In genomic region chr7:20839196-20839735, GRCh38 we compare ENCODE assay signal across 24 cellular contexts. TPM values are rescaled to one million over a fixed set of nuclear protein-coding genes. Genes with fewer than 3 reads are reported as not detected.
A peak's percentile ranks its signal among the peaks of the same experiment; 100 is the strongest.
DNase-seq lines count a peak whose midpoint lies in the region; ATAC-seq and TF ChIP-seq lines count a peak whose summit lies in the region.
"Had no signal": no experiment of that assay in that cellular context is flagged by ENCODE, and none has a peak within 500 bp of the region (broad histone marks: within the 10 kb centered on the region; RNA-seq: fewer than 3 reads in every experiment).

No MANE protein-coding gene starts in this region.

- DNase-seq in A172 (ENCODE audit: low spot score) (peak; percentile 6), Daoy (ENCODE audit: low read depth) (peak; percentile 33), astrocyte of the hippocampus (ENCODE audit: low read depth, low spot score) (peak; percentile 56), epithelial cell of proximal tubule (ENCODE audit: low read depth) (peak; percentile 30), islet precursor cell (no peak), NCI-H524 (lab: John Stamatoyannopoulos, UW) (no peak)
- DNase-seq: BE2C; CD8-positive, alpha-beta memory T cell; GOT3; HCEC 1CT; MV-4-11; NCI-H1105; NCI-H1436 treated with DMSO at 0.1 percent for 48 hours; NCI-H187 treated with DMSO at 0.1 percent for 48 hours; NCI-H2171 treated with DMSO at 0.1 percent for 48 hours; NCI-H345; NCI-H526; NCI-H82; NK-92 treated with Interleukin-12 subunit alpha and Interleukin-12 subunit beta, amount 100 ng/mL, for 24 hours; SHP77; T-helper 1 cell had no signal

- ATAC-seq in GM18519 (IDR thresholded peaks at IDR 0.05; ENCODE audit: low FRiP score, unreplicated experiment), result no peak
- ATAC-seq: Panc1 had no signal

- no peak overlapping the region for H3K4me3 ChIP-seq in epithelial cell of proximal tubule (ENCODE audit: low read depth, low read length)

- TF ChIP-seq CTCF in epithelial cell of proximal tubule (conservative IDR thresholded peaks at IDR 0.05; ENCODE audit: low read depth, low read length), result no peak

RNA-seq across cellular contexts. Expression of gene SP8, which starts 52.6 kb away (rescaled TPM):
- total RNA-seq in A172 (2014; rRNA removed; shearing (Covaris generic)), result 0.71 TPM in 1 of 2 replicates, not detected in the other
- 2.0 and 3.1 TPM in 2 replicates for total RNA-seq in Daoy (2014; rRNA removed; shearing (Covaris generic))
- not detected in 2 replicates for total RNA-seq in epithelial cell of proximal tubule
- total RNA-seq: A673; CD8-positive, alpha-beta memory T cell had no signal

Comparison
In these comparisons a context has a peak if more than half of its experiments do, and no peak if none do; other contexts are left out.
1. DNase-seq: peak in A172 (single experiment), Daoy (single experiment), astrocyte of the hippocampus (single experiment) and epithelial cell of proximal tubule (single experiment); none in islet precursor cell (single experiment) and NCI-H524 (0 of 2).